ENCODE assay signal across 12 cellular contexts in genomic region chr17:8380049-8380448, GRCh38. TPM values are rescaled to one million over a fixed set of nuclear protein-coding genes. Genes with fewer than 3 reads are reported as not detected.
DNase-seq lines count a peak whose midpoint lies in the region; ATAC-seq, FAIRE-seq and TF ChIP-seq lines count a peak whose summit lies in the region.
"Had no signal": no experiment of that assay in that cellular context is flagged by ENCODE, and none has a peak within 500 bp of the region (broad histone marks: within the 10 kb centered on the region; RNA-seq: fewer than 3 reads in every experiment).

No MANE protein-coding gene starts in this region.

- H3K9ac ChIP-seq in HepG2 (ENCODE audit: insufficient read depth, low read depth, low read length): peak overlapping the region; percentile 95; the same call in 1 of the 2 replicates

- no peak overlapping the region for H2AFZ ChIP-seq in HepG2 (ENCODE audit: low read length)

- H3K4me1 ChIP-seq in HepG2 (ENCODE audit: insufficient read depth, low read length) (peaks cover 71% of the 10 kb centered on the region), right lobe of liver (peaks cover 0 to 35% (median 18%) of the 10 kb centered on the region in 4 donors), Panc1 (ENCODE audit: control insufficient read depth, insufficient read depth, low read length) (peaks cover 50% of the 10 kb centered on the region)

- H3K27me3 ChIP-seq in HepG2 (ENCODE audit: control insufficient read depth in 1 of 2, insufficient read depth in 2 of 2, low read length in 2 of 2): peaks cover 0 to 3% of the 10 kb centered on the region in 2 experiments; a peak in 1 of 5 replicates
- H3K27me3 ChIP-seq in right lobe of liver: no peaks in the 10 kb centered on the region
- no peaks in the 10 kb centered on the region for H3K27me3 ChIP-seq in Panc1 (ENCODE audit: control insufficient read depth, insufficient read depth, low read length)
- H3K27me3 ChIP-seq: upper lobe of right lung had no signal

- POLR2A ChIA-PET in HepG2 (lab: Yijun Ruan, JAX): no interaction called here
- POLR2A ChIA-PET in Panc1 (lab: Charles Lee): no interaction called here

- in situ Hi-C loops in HepG2 (cut with HindIII; ENCODE audit: extremely low pct_ligation_motif_present, low pct_unique_long_range_greater_than_20kb): no loop called here
- in situ Hi-C loops in Panc1 (cut with HindIII; ENCODE audit: low pct_unique_long_range_greater_than_20kb, low sequenced_read_pairs): no loop called here

- no TSS peak for BruUV-seq in HepG2 (replicated peaks; lab: Mats Ljungman, UMichigan)
- no TSS peak for BruUV-seq in Panc1 (replicated peaks; lab: Mats Ljungman, UMichigan)

- H3K79me2 ChIP-seq in HepG2 (ENCODE audit: insufficient read depth, low read length): peaks cover 36% of the 10 kb centered on the region

- no peak for TF ChIP-seq RAD21 in HepG2 (CRISPR knock-in tag; IDR thresholded peaks at IDR 0.05)

- H4K20me1 ChIP-seq in HepG2 (ENCODE audit: insufficient read depth, low read length): peaks cover 38% of the 10 kb centered on the region

- H3K4me2 ChIP-seq in HepG2 (ENCODE audit: low read depth, low read length): peak overlapping the region; percentile 87

- H3K4me3 ChIP-seq in HepG2 (replicated peaks in 1 of 3; ENCODE audit: insufficient read depth in 1 of 3, low read depth in 2 of 3, low read length in 3 of 3): peak overlapping the region in 1 of 3 experiments; percentile 38; a peak in 1 of 6 replicates
- no peak overlapping the region for H3K4me3 ChIP-seq in right lobe of liver
- H3K4me3 ChIP-seq in Panc1 (ENCODE audit: low read depth in 2 of 2, low read length in 2 of 2): peak overlapping the region; percentile 68 to 99

- intact Hi-C loops in HepG2 (cut with micrococcal nuclease; ENCODE audit: unreplicated experiment) (loop anchor here (10.0 kb wide), 1 partner anchor 55 kb away; the partner anchor contains the start of gene NDEL1), right lobe of liver (cut with DNase I) (no loop called here), Panc1 (cut with micrococcal nuclease; ENCODE audit: unreplicated experiment) (loop anchor here (5.0 kb wide), 1 partner anchor 367 kb away; no protein-coding TSS in a partner anchor)

- no peak for FAIRE-seq in HepG2 (lab: Jason Lieb, UNC)

- no peak for TF ChIP-seq EP300 in HepG2 (IDR thresholded peaks at IDR 0.05; ENCODE audit: low read depth in 2 of 2, low read length in 2 of 2)
- TF ChIP-seq EP300 in HepG2 (CRISPR knock-in tag; IDR thresholded peaks at IDR 0.05; ENCODE audit: borderline replicate concordance): no peak

- ATAC-seq in HepG2: no peak
- ATAC-seq in right lobe of liver: no peak
- no peak for ATAC-seq in Panc1
- ATAC-seq in HG02885 (IDR thresholded peaks at IDR 0.05; ENCODE audit: poor library complexity, unreplicated experiment): no peak
- no peak for ATAC-seq in GM21423 (IDR thresholded peaks at IDR 0.05; ENCODE audit: unreplicated experiment)
- ATAC-seq: upper lobe of right lung had no signal

- H3K36me3 ChIP-seq in HepG2 (replicated peaks in 1 of 2; ENCODE audit: control insufficient read depth in 1 of 2, insufficient read depth in 2 of 2, low read length in 2 of 2): peaks cover 10 to 36% of the 10 kb centered on the region in 2 experiments; a peak in 4 of 5 replicates
- peaks cover 10 to 48% (median 27%) of the 10 kb centered on the region in 4 donors for H3K36me3 ChIP-seq in right lobe of liver
- peaks cover 45% of the 10 kb centered on the region for H3K36me3 ChIP-seq in Panc1 (ENCODE audit: control insufficient read depth, insufficient read depth, low read length)

- 61% methylated on average over 3 of the region's 3 CpGs for WGBS in HepG2 (ENCODE audit: low lambda C conversion rate)
- 56% methylated on average over 3 of the region's 3 CpGs for WGBS in right lobe of liver (ENCODE audit: insufficient coverage, low coverage, low lambda C conversion rate, missing lambda C conversion rate)

- DNase-seq in HepG2 (ENCODE audit: low spot score) (no peak), right lobe of liver (no peak), Panc1 (ENCODE audit: low read depth, low spot score) (no peak), epithelial cell of prostate (ENCODE audit: low read depth, low spot score) (no peak), inferior parietal cortex (ENCODE audit: extremely low spot score) (no peak), mesenteric fat pad (ENCODE audit: low spot score) (no peak)
- DNase-seq: activated CD4-positive, alpha-beta T cell treated with anti-CD3 and anti-CD28 coated beads for 4 hours; NCI-H446; Right ventricle myocardium superior; upper lobe of right lung had no signal

- TF ChIP-seq POLR2A in HepG2 (IDR thresholded peaks at IDR 0.05; ENCODE audit: insufficient read depth in 1 of 2, low read depth in 2 of 2, low read length in 2 of 2): 0 out of 4 replicates have a peak, but pooled peaks of 1 of the 2 experiments have one; percentile 22
- no peak for TF ChIP-seq POLR2A in right lobe of liver (IDR thresholded peaks at IDR 0.05)

- CTCF ChIA-PET in HepG2 (lab: Yijun Ruan, JAX; ENCODE audit: low intra/inter-chr PET ratio, low total read pairs) (no interaction called here), Panc1 (lab: Charles Lee) (no interaction called here)

- H3K27ac ChIP-seq in HepG2 (ENCODE audit: extremely low read length, insufficient read depth, low read length) (peak overlapping the region; percentile 24), right lobe of liver (no peak overlapping the region), Panc1 (ENCODE audit: low read length) (peak overlapping the region; percentile 92), epithelial cell of prostate (peak overlapping the region; percentile 92)
- H3K27ac ChIP-seq: upper lobe of right lung had no signal

- H3K9me3 ChIP-seq in HepG2 (ENCODE audit: low read length) (no peaks in the 10 kb centered on the region), right lobe of liver (no peaks in the 10 kb centered on the region), Panc1 (ENCODE audit: control insufficient read depth, insufficient read depth, low read depth, low read length) (no peaks in the 10 kb centered on the region)
- H3K9me3 ChIP-seq: upper lobe of right lung had no signal

- TF ChIP-seq CTCF in HepG2 (CRISPR knock-in tag; IDR thresholded peaks at IDR 0.05) (no peak), right lobe of liver (IDR thresholded peaks at IDR 0.05) (no peak), Panc1 (IDR thresholded peaks at IDR 0.05) (no peak)

RNA-seq across cellular contexts. Expression of gene RPL26, which starts 2.9 kb away (rescaled TPM):
- total RNA-seq in HepG2 (2016; rRNA removed; fragmentation: Illumina TruSeq; extraction: Trizol): 2,817 and 3,645 TPM in 2 replicates
- 4,334 and 5,043 TPM in 2 replicates for total RNA-seq in HepG2 (2016; cell fraction: cytosol; rRNA removed; fragmentation: Illumina TruSeq; extraction: Trizol; ENCODE audit: low read depth)
- 2,923 and 3,794 TPM in 2 replicates for total RNA-seq in HepG2 (2016; cell fraction: insoluble cytoplasmic fraction; rRNA removed; fragmentation: Illumina TruSeq; extraction: Trizol)
- total RNA-seq in HepG2 (2016; cell fraction: membrane; rRNA removed; fragmentation: Illumina TruSeq; extraction: Trizol): 6,387 and 7,049 TPM in 2 replicates
- total RNA-seq in HepG2 (2016; cell fraction: nucleus; rRNA removed; fragmentation: Illumina TruSeq; extraction: Trizol): 834 and 897 TPM in 2 replicates
- polyA plus RNA-seq in HepG2 (2011; rRNA removed): 3,026 and 3,529 TPM in 2 replicates
- 2,378 and 3,844 TPM in 2 replicates for polyA plus RNA-seq in HepG2 (2011; cell fraction: cytosol; rRNA removed)
- 542 and 966 TPM in 2 replicates for polyA plus RNA-seq in HepG2 (2011; cell fraction: nucleus; rRNA removed)
- polyA plus RNA-seq in HepG2 (2012): 4,466 and 4,951 TPM in 2 replicates
- polyA plus RNA-seq in HepG2 (2016; cell fraction: cytosol; fragmentation: Illumina TruSeq; extraction: Trizol; ENCODE audit: low read depth): 4,868 and 4,969 TPM in 2 replicates
- polyA plus RNA-seq in HepG2 (2016; cell fraction: insoluble cytoplasmic fraction; fragmentation: Illumina TruSeq; extraction: Trizol; ENCODE audit: low read depth): 3,325 and 3,753 TPM in 2 replicates
- polyA plus RNA-seq in HepG2 (2016; cell fraction: membrane; fragmentation: Illumina TruSeq; extraction: Trizol; ENCODE audit: low read depth): 5,785 and 5,833 TPM in 2 replicates
- polyA plus RNA-seq in HepG2 (2016; cell fraction: nucleus; fragmentation: Illumina TruSeq; extraction: Trizol; ENCODE audit: insufficient read depth, low read depth): 1,493 and 1,589 TPM in 2 replicates
- polyA minus RNA-seq in HepG2 (2011; rRNA and poly(A)+ RNA removed; ENCODE audit: low replicate concordance): 260 and 659 TPM in 2 replicates
- 471 and 569 TPM in 2 replicates for polyA minus RNA-seq in HepG2 (2011; cell fraction: cytosol; rRNA and poly(A)+ RNA removed)
- polyA minus RNA-seq in HepG2 (2011; cell fraction: nucleus; rRNA and poly(A)+ RNA removed): 235 and 442 TPM in 2 replicates
- 1,000 to 10,000 TPM in 2 of 6 experiments, 100 to 1,000 TPM in 4; 467 to 1,753 (median 509) TPM for total RNA-seq in right lobe of liver
- total RNA-seq in Panc1 (2021; ENCODE audit: unreplicated experiment): 865 TPM
- 861 TPM for polyA plus RNA-seq in Panc1 (2012; ENCODE audit: insufficient read length)
- total RNA-seq in mesenteric fat pad: 1,206 TPM

RNA-seq across cellular contexts. Expression of gene RNF222, which starts 17.6 kb away (rescaled TPM):
- total RNA-seq in HepG2 (2016; rRNA removed; fragmentation: Illumina TruSeq; extraction: Trizol) (not detected in 2 replicates), right lobe of liver (not detected), Panc1 (2021; ENCODE audit: unreplicated experiment) (not detected), mesenteric fat pad (not detected)
- 0.20 and 0.26 TPM in 2 replicates for total RNA-seq in HepG2 (2016; cell fraction: cytosol; rRNA removed; fragmentation: Illumina TruSeq; extraction: Trizol; ENCODE audit: low read depth)
- not detected in 2 replicates for total RNA-seq in HepG2 (2016; cell fraction: insoluble cytoplasmic fraction; rRNA removed; fragmentation: Illumina TruSeq; extraction: Trizol)
- 0.06 and 0.07 TPM in 2 replicates for total RNA-seq in HepG2 (2016; cell fraction: membrane; rRNA removed; fragmentation: Illumina TruSeq; extraction: Trizol)
- not detected in 2 replicates for total RNA-seq in HepG2 (2016; cell fraction: nucleus; rRNA removed; fragmentation: Illumina TruSeq; extraction: Trizol)
- polyA plus RNA-seq in HepG2 (2011; rRNA removed): 0.04 TPM in 1 of 2 replicates, not detected in the other
- polyA plus RNA-seq in HepG2 (2011; cell fraction: cytosol; rRNA removed): not detected in 2 replicates
- polyA plus RNA-seq in HepG2 (2011; cell fraction: nucleus; rRNA removed): not detected in 2 replicates
- polyA plus RNA-seq in HepG2 (2012): not detected in 2 replicates
- polyA plus RNA-seq in HepG2 (2016; cell fraction: cytosol; fragmentation: Illumina TruSeq; extraction: Trizol; ENCODE audit: low read depth): 0.08 and 0.11 TPM in 2 replicates
- polyA plus RNA-seq in HepG2 (2016; cell fraction: insoluble cytoplasmic fraction; fragmentation: Illumina TruSeq; extraction: Trizol; ENCODE audit: low read depth): not detected in 2 replicates
- polyA plus RNA-seq in HepG2 (2016; cell fraction: membrane; fragmentation: Illumina TruSeq; extraction: Trizol; ENCODE audit: low read depth): not detected in 2 replicates
- polyA plus RNA-seq in HepG2 (2016; cell fraction: nucleus; fragmentation: Illumina TruSeq; extraction: Trizol; ENCODE audit: insufficient read depth, low read depth): not detected in 2 replicates
- not detected in 2 replicates for polyA minus RNA-seq in HepG2 (2011; rRNA and poly(A)+ RNA removed; ENCODE audit: low replicate concordance)
- polyA minus RNA-seq in HepG2 (2011; cell fraction: cytosol; rRNA and poly(A)+ RNA removed): not detected in 2 replicates
- polyA minus RNA-seq in HepG2 (2011; cell fraction: nucleus; rRNA and poly(A)+ RNA removed): not detected in 2 replicates
- 0.08 TPM for polyA plus RNA-seq in Panc1 (2012; ENCODE audit: insufficient read length)
- total RNA-seq: Right ventricle myocardium superior, upper lobe of right lung had no signal

RNA-seq across cellular contexts. Expression of gene ODF4, which starts 40.4 kb away (rescaled TPM):
- total RNA-seq in HepG2 (2016; rRNA removed; fragmentation: Illumina TruSeq; extraction: Trizol): not detected in 2 replicates
- total RNA-seq in HepG2 (2016; cell fraction: cytosol; rRNA removed; fragmentation: Illumina TruSeq; extraction: Trizol; ENCODE audit: low read depth): not detected in 2 replicates
- total RNA-seq in HepG2 (2016; cell fraction: insoluble cytoplasmic fraction; rRNA removed; fragmentation: Illumina TruSeq; extraction: Trizol): not detected in 2 replicates
- not detected in 2 replicates for total RNA-seq in HepG2 (2016; cell fraction: membrane; rRNA removed; fragmentation: Illumina TruSeq; extraction: Trizol)
- not detected in 2 replicates for total RNA-seq in HepG2 (2016; cell fraction: nucleus; rRNA removed; fragmentation: Illumina TruSeq; extraction: Trizol)
- polyA plus RNA-seq in HepG2 (2011; rRNA removed): not detected in 2 replicates
- polyA plus RNA-seq in HepG2 (2011; cell fraction: cytosol; rRNA removed): not detected in 2 replicates
- not detected in 2 replicates for polyA plus RNA-seq in HepG2 (2011; cell fraction: nucleus; rRNA removed)
- not detected in 2 replicates for polyA plus RNA-seq in HepG2 (2012)
- not detected in 2 replicates for polyA plus RNA-seq in HepG2 (2016; cell fraction: cytosol; fragmentation: Illumina TruSeq; extraction: Trizol; ENCODE audit: low read depth)
- not detected in 2 replicates for polyA plus RNA-seq in HepG2 (2016; cell fraction: insoluble cytoplasmic fraction; fragmentation: Illumina TruSeq; extraction: Trizol; ENCODE audit: low read depth)
- polyA plus RNA-seq in HepG2 (2016; cell fraction: membrane; fragmentation: Illumina TruSeq; extraction: Trizol; ENCODE audit: low read depth): not detected in 2 replicates
- polyA plus RNA-seq in HepG2 (2016; cell fraction: nucleus; fragmentation: Illumina TruSeq; extraction: Trizol; ENCODE audit: insufficient read depth, low read depth): not detected in 2 replicates
- polyA minus RNA-seq in HepG2 (2011; rRNA and poly(A)+ RNA removed; ENCODE audit: low replicate concordance): not detected in 2 replicates
- not detected in 2 replicates for polyA minus RNA-seq in HepG2 (2011; cell fraction: cytosol; rRNA and poly(A)+ RNA removed)
- polyA minus RNA-seq in HepG2 (2011; cell fraction: nucleus; rRNA and poly(A)+ RNA removed): not detected in 2 replicates
- total RNA-seq in right lobe of liver: not detected
- not detected for total RNA-seq in Panc1 (2021; ENCODE audit: unreplicated experiment)
- polyA plus RNA-seq in Panc1 (2012; ENCODE audit: insufficient read length): not detected
- total RNA-seq in mesenteric fat pad: not detected
- total RNA-seq: Right ventricle myocardium superior, upper lobe of right lung had no signal

RNA-seq across cellular contexts. Expression of gene NDEL1, which starts 55.6 kb away (rescaled TPM):
- total RNA-seq in HepG2 (2016; rRNA removed; fragmentation: Illumina TruSeq; extraction: Trizol) (47.8 and 59.8 TPM in 2 replicates), right lobe of liver (10 to 100 TPM; 22.2 to 34.9 (median 28.4) TPM), Panc1 (2021; ENCODE audit: unreplicated experiment) (44.8 TPM), mesenteric fat pad (112 TPM)
- 23.8 and 26.3 TPM in 2 replicates for total RNA-seq in HepG2 (2016; cell fraction: cytosol; rRNA removed; fragmentation: Illumina TruSeq; extraction: Trizol; ENCODE audit: low read depth)
- total RNA-seq in HepG2 (2016; cell fraction: insoluble cytoplasmic fraction; rRNA removed; fragmentation: Illumina TruSeq; extraction: Trizol): 40.4 and 58.0 TPM in 2 replicates
- 38.8 and 39.0 TPM in 2 replicates for total RNA-seq in HepG2 (2016; cell fraction: membrane; rRNA removed; fragmentation: Illumina TruSeq; extraction: Trizol)
- total RNA-seq in HepG2 (2016; cell fraction: nucleus; rRNA removed; fragmentation: Illumina TruSeq; extraction: Trizol): 76.2 and 88.4 TPM in 2 replicates
- polyA plus RNA-seq in HepG2 (2011; rRNA removed): 119 and 153 TPM in 2 replicates
- 90.0 and 106 TPM in 2 replicates for polyA plus RNA-seq in HepG2 (2011; cell fraction: cytosol; rRNA removed)
- polyA plus RNA-seq in HepG2 (2011; cell fraction: nucleus; rRNA removed): 348 and 472 TPM in 2 replicates
- 71.7 and 87.0 TPM in 2 replicates for polyA plus RNA-seq in HepG2 (2012)
- polyA plus RNA-seq in HepG2 (2016; cell fraction: cytosol; fragmentation: Illumina TruSeq; extraction: Trizol; ENCODE audit: low read depth): 9.5 and 11.4 TPM in 2 replicates
- polyA plus RNA-seq in HepG2 (2016; cell fraction: insoluble cytoplasmic fraction; fragmentation: Illumina TruSeq; extraction: Trizol; ENCODE audit: low read depth): 50.5 and 54.1 TPM in 2 replicates
- polyA plus RNA-seq in HepG2 (2016; cell fraction: membrane; fragmentation: Illumina TruSeq; extraction: Trizol; ENCODE audit: low read depth): 25.5 and 26.4 TPM in 2 replicates
- polyA plus RNA-seq in HepG2 (2016; cell fraction: nucleus; fragmentation: Illumina TruSeq; extraction: Trizol; ENCODE audit: insufficient read depth, low read depth): 93.0 and 99.2 TPM in 2 replicates
- 50.7 and 124 TPM in 2 replicates for polyA minus RNA-seq in HepG2 (2011; rRNA and poly(A)+ RNA removed; ENCODE audit: low replicate concordance)
- polyA minus RNA-seq in HepG2 (2011; cell fraction: cytosol; rRNA and poly(A)+ RNA removed): 38.6 and 48.1 TPM in 2 replicates
- 217 and 240 TPM in 2 replicates for polyA minus RNA-seq in HepG2 (2011; cell fraction: nucleus; rRNA and poly(A)+ RNA removed)
- 30.3 TPM for polyA plus RNA-seq in Panc1 (2012; ENCODE audit: insufficient read length)

Comparison
In these comparisons a context has a peak if more than half of its experiments do, and no peak if none do; other contexts are left out.
1. H3K27ac ChIP-seq: peak in HepG2 (single experiment), Panc1 (single experiment) and epithelial cell of prostate (single experiment); none in right lobe of liver (0 of 3).
2. intact Hi-C loops: an anchor here in HepG2 (10.0 kb wide) and Panc1 (5.0 kb wide); none called in right lobe of liver.
3. H3K4me3 ChIP-seq: peak in Panc1 (2 of 2); none in right lobe of liver (0 of 3).